26 cellular contexts compared by ENCODE assay signal in the genomic region with DNA sequence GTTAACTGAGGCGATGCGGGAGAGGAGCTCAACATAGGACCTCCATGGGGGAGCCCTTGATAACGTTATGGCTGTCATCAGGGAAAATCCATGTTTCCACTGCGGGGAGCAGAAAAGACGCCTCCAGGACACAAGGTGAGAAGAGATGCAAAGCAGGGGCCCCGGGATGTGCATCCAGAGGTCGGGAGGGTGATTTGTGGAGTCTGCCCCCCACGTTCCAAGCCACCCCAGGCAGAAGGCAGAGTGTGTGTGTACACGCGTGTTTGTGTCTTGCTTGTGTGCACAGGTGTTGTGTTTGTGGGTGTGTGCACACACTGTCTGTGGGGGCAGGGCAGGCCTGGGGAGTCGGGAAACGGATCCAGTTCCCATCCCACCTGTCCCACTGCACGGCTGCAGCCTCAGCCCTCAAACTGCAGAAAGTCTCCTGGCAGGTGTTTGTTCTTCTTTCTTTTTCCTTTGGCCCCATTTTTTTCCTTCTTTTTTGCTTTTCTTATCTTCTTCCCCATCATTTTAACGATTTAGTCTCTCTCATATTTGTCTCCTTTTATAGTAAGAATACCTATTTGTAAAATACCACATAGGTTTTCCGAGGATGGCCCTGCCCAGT. TPM values are rescaled to one million over a fixed set of nuclear protein-coding genes. Genes with fewer than 3 reads are reported as not detected.
"Had no signal": no experiment of that assay in that cellular context is flagged by ENCODE, and none has a peak within 500 bp of the region (broad histone marks: within the 10 kb centered on the region; RNA-seq: fewer than 3 reads in every experiment).

No MANE protein-coding gene starts in this region.

- H3K27me3 ChIP-seq: body of pancreas, cardiac muscle cell, colonic mucosa, upper lobe of left lung had no signal

- H3K9me3 ChIP-seq: body of pancreas, colonic mucosa, gastroesophageal sphincter, thoracic aorta, upper lobe of left lung had no signal

- H3K27ac ChIP-seq: body of pancreas, cardiac muscle cell, colonic mucosa, gastroesophageal sphincter, thoracic aorta, upper lobe of left lung had no signal

- ATAC-seq: activated CD4-positive, alpha-beta T cell treated with anti-CD3 and anti-CD28 coated beads for 36 hours; activated T-cell treated with anti-CD3 and anti-CD28 coated beads, Interleukin-2, amount 50 U/mL, for 72 hours; body of pancreas; gastroesophageal sphincter; left colon; naive thymus-derived CD4-positive, alpha-beta T cell; sciatic nerve had no signal

- H3K36me3 ChIP-seq: cardiac muscle cell, colonic mucosa, gastroesophageal sphincter, thoracic aorta, upper lobe of left lung had no signal

- H3K4me3 ChIP-seq: body of pancreas, cardiac muscle cell, colonic mucosa, gastroesophageal sphincter, skin epidermis, thoracic aorta, upper lobe of left lung had no signal

- DNase-seq: activated CD4-positive, alpha-beta T cell treated with anti-CD3 and anti-CD28 coated beads for 36 hours; activated CD4-positive, alpha-beta T cell treated with anti-CD3 and anti-CD28 coated beads, Interleukin-2, amount 50 U/mL, for 4 hours; activated CD4-positive, CD25-positive, alpha-beta regulatory T cell; activated effector memory CD4-positive, alpha-beta T cell treated with Interleukin-2 at 50 U/mL for 16 hours; activated naive CD4-positive, alpha-beta T cell treated with Interleukin-2 at 50 U/mL for 16 hours; activated T-cell treated with anti-CD3 and anti-CD28 coated beads for 4 hours; activated T-cell treated with anti-CD3 and anti-CD28 coated beads, Interleukin-2, amount 50 U/mL, for 72 hours; body of pancreas; cerebellar nuclear complex; colonic mucosa; effector CD8-positive, alpha-beta T cell; hippocampal formation; left colon; midbrain; naive thymus-derived CD4-positive, alpha-beta T cell; stimulated activated CD4-positive, alpha-beta T cell treated with anti-CD3 and anti-CD28 coated beads, Interleukin-12 subunit alpha, Interleukin-12 subunit beta, amount 100 ng/mL, for 4 hours; stimulated activated CD4-positive, alpha-beta T cell treated with anti-CD3 and anti-CD28 coated beads, Interleukin-4, amount 100 ng/mL, for 1 hour; upper lobe of left lung had no signal

- FAIRE-seq: keratinocyte had no signal

- H3K4me1 ChIP-seq: body of pancreas, colonic mucosa, gastroesophageal sphincter, upper lobe of left lung had no signal

RNA-seq across cellular contexts. Expression of a gene that starts 17.4 kb away (rescaled TPM):
- total RNA-seq: activated T-cell treated with anti-CD3 and anti-CD28 coated beads, Interleukin-2, amount 50 U/mL, for 72 hours; dermis microvascular lymphatic vessel endothelial cell; T-helper 1 cell treated with Interleukin-12 subunit alpha and Interleukin-12 subunit beta and Interleukin-4 antibody, amounts not matched to agents 30 ng/mL and 1 ng/mL, for 36 hours had no signal
- polyA plus RNA-seq: keratinocyte; naive thymus-derived CD4-positive, alpha-beta T cell had no signal
